In genomic region chr2:216142540-216142939, GRCh38 we compare ENCODE assay signal across 8 cellular contexts.
DNase-seq lines count a peak whose midpoint lies in the region; ATAC-seq and TF ChIP-seq lines count a peak whose summit lies in the region.

No MANE protein-coding gene starts in this region.

- no peak for DNase-seq in DND-41
- peak; percentile 56 for DNase-seq in adipocyte (ENCODE audit: low read depth)
- no peak for DNase-seq in NAMALWA (ENCODE audit: low spot score)
- DNase-seq in NCI-H1105 (lab: John Stamatoyannopoulos, UW), result no peak
- DNase-seq in HPDE6-E6E7 (ENCODE audit: extremely low spot score), result no peak
- DNase-seq in MM.1S, result no peak

- H3K36me3 ChIP-seq in DND-41 (ENCODE audit: insufficient read depth, low read length) (peaks cover 97% of the 10 kb centered on the region), adipocyte (ENCODE audit: control insufficient read depth, insufficient read depth, low read length, severe bottlenecking) (peaks cover 96% of the 10 kb centered on the region), MM.1S (replicated peaks; ENCODE audit: insufficient read depth, low read length) (peaks cover 33% of the 10 kb centered on the region)

- no peaks in the 10 kb centered on the region for H3K9me2 ChIP-seq in MM.1S (replicated peaks; ENCODE audit: insufficient read depth, low read length)

- no peak overlapping the region for H2AFZ ChIP-seq in DND-41 (ENCODE audit: low read depth, low read length)
- H2AFZ ChIP-seq in MM.1S (ENCODE audit: low read length), result no peak overlapping the region

- H3K27ac ChIP-seq in DND-41 (ENCODE audit: low read length) (no peak overlapping the region), MM.1S (ENCODE audit: low read length) (no peak overlapping the region)

- H3K27me3 ChIP-seq in DND-41 (ENCODE audit: insufficient read depth, low read length, poor library complexity) (no peaks in the 10 kb centered on the region), adipocyte (replicated peaks; ENCODE audit: control insufficient read depth, insufficient read depth, low read length) (no peaks in the 10 kb centered on the region), MM.1S (replicated peaks; ENCODE audit: insufficient read depth, low read length) (no peaks in the 10 kb centered on the region)

- H3K4me2 ChIP-seq in DND-41 (ENCODE audit: insufficient read depth, low read length), result no peak overlapping the region
- no peak overlapping the region for H3K4me2 ChIP-seq in MM.1S (ENCODE audit: low read depth, low read length)

- H3K4me1 ChIP-seq in DND-41 (ENCODE audit: insufficient read depth, low read length), result no peaks in the 10 kb centered on the region
- no peaks in the 10 kb centered on the region for H3K4me1 ChIP-seq in adipocyte (ENCODE audit: control insufficient read depth, insufficient read depth, low read length)
- no peaks in the 10 kb centered on the region for H3K4me1 ChIP-seq in MM.1S (ENCODE audit: low read length)

- H3K4me3 ChIP-seq in DND-41 (ENCODE audit: low read depth in 1 of 2, low read length in 2 of 2) (no peak overlapping the region), adipocyte (ENCODE audit: low read length) (no peak overlapping the region), MM.1S (ENCODE audit: low read length) (no peak overlapping the region)

- no peaks in the 10 kb centered on the region for H3K9me3 ChIP-seq in DND-41 (ENCODE audit: insufficient read depth, low read length, severe bottlenecking)
- no peaks in the 10 kb centered on the region for H3K9me3 ChIP-seq in adipocyte (ENCODE audit: control insufficient read depth, low read length)
- H3K9me3 ChIP-seq in MM.1S (replicated peaks; ENCODE audit: insufficient read depth, low read length), result no peaks in the 10 kb centered on the region

- TF ChIP-seq CTCF in DND-41 (IDR thresholded peaks at IDR 0.05; ENCODE audit: borderline replicate concordance, extremely low read depth, low read length, poor library complexity, severe bottlenecking), result no peak
- TF ChIP-seq CTCF in MM.1S (IDR thresholded peaks at IDR 0.05; ENCODE audit: low read length), result no peak

- H3K79me2 ChIP-seq in DND-41 (ENCODE audit: insufficient read depth, low read length), result peaks cover 46% of the 10 kb centered on the region
- H3K79me2 ChIP-seq in MM.1S (ENCODE audit: low read length), result peaks cover 83% of the 10 kb centered on the region

- H4K20me1 ChIP-seq in DND-41 (ENCODE audit: insufficient read depth, low read length), result peaks cover 32% of the 10 kb centered on the region; the same call in 1 of the 2 replicates
- peaks cover 7% of the 10 kb centered on the region; the same call in 1 of the 2 replicates for H4K20me1 ChIP-seq in MM.1S (ENCODE audit: insufficient read depth, low read length)

- H3K9ac ChIP-seq in DND-41 (ENCODE audit: low read depth, low read length) (no peak overlapping the region), adipocyte (ENCODE audit: low read length) (no peak overlapping the region), MM.1S (ENCODE audit: low read length) (no peak overlapping the region)

- H3F3A ChIP-seq in MM.1S (ENCODE audit: insufficient read depth, low read length), result 0 out of 2 replicates have a peak, but pooled peaks cover 11% of the 10 kb centered on the region

- ATAC-seq in DND-41 (ENCODE audit: insufficient read depth, low read depth) (peak; percentile 58; the same call in 2 of the 3 replicates), GM19328 (IDR thresholded peaks at IDR 0.05; ENCODE audit: unreplicated experiment) (peak; percentile 92), HG03103 (IDR thresholded peaks at IDR 0.05; ENCODE audit: low read depth, unreplicated experiment) (peak; percentile 97)
